11 cellular contexts compared by ENCODE assay signal in the genomic region with DNA sequence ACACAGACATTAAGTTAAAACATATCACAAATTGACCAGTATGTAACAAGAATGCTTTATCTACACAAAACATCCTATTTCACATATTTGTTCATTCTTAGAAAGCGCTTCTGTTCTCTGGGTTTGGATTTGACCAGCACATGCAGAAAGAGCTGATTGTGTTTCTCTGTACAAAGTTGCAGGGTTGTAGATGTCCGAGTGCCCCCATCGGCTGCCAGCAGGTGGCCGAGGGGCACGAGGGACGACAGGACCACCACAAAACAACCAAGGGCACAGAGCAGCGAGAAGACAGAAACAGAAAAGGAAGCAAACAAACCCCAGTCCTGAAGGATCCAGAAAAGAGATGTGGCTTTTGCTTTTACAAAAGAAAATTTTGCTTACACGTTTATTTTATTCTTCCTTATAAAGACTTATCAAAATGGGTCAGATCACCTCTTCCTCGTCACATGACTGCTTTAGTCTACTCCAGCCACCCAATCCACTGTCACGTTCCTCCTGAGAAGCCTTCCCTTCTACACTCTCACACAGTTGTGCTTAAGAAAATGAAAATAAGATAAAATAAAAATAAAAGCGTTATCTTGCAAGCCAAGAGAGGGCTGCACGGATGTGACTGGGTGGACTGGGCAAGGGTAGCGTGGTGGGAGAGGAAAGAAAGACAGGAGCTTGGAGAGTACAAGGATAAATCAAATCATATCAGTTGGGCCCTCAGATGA. TPM values are rescaled to one million over a fixed set of nuclear protein-coding genes. Genes with fewer than 3 reads are reported as not detected.
DNase-seq lines count a peak whose midpoint lies in the region; ATAC-seq and TF ChIP-seq lines count a peak whose summit lies in the region.
"Had no signal": no experiment of that assay in that cellular context is flagged by ENCODE, and none has a peak within 500 bp of the region (broad histone marks: within the 10 kb centered on the region; RNA-seq: fewer than 3 reads in every experiment).

No MANE protein-coding gene starts in this region.

- H3K9me3 ChIP-seq in BE2C: no peaks in the 10 kb centered on the region

- H3K27me3 ChIP-seq in BE2C: peaks cover 81% of the 10 kb centered on the region

- peak overlapping the region; percentile 68 for H3K4me3 ChIP-seq in BE2C (ENCODE audit: low read depth, low read length)

- peak; percentile 47 for TF ChIP-seq CTCF in BE2C (IDR thresholded peaks at IDR 0.05; ENCODE audit: low read depth, low read length)
- no peak for TF ChIP-seq CTCF in GM13977 (IDR thresholded peaks at IDR 0.05; ENCODE audit: extremely low read depth, insufficient read depth, missing control alignments)
- no peak; the same call in 1 of the 2 replicates for TF ChIP-seq CTCF in VCaP (conservative IDR thresholded peaks at IDR 0.05)

- H3K4me1 ChIP-seq in BE2C: peaks cover 3% of the 10 kb centered on the region; the same call in 1 of the 2 replicates

- in situ Hi-C loops in GM13977 (cut with MboI; ENCODE audit: low pct_unique_long_range_greater_than_20kb, low sequenced_read_pairs, unreplicated experiment): loop anchor here (25.0 kb wide), 1 partner anchor 358 kb away; no protein-coding TSS in a partner anchor

- DNase-seq in BE2C (peak; percentile 26), GM13977 (ENCODE audit: low spot score) (peak; percentile 51), left kidney (ENCODE audit: low read depth, low spot score) (peak; percentile 57), cerebellum (ENCODE audit: low spot score) (no peak), SIG-M5 (lab: John Stamatoyannopoulos, UW) (no peak)

- ATAC-seq in GM18511 (IDR thresholded peaks at IDR 0.05; ENCODE audit: unreplicated experiment) (no peak), HG02981 (IDR thresholded peaks at IDR 0.05; ENCODE audit: unreplicated experiment) (no peak)

- H3K36me3 ChIP-seq in BE2C: no peaks in the 10 kb centered on the region

- H3K27ac ChIP-seq in VCaP: peak overlapping the region; percentile 80

RNA-seq across cellular contexts. Expression of a gene that starts 9.5 kb away (rescaled TPM):
- not detected for polyA plus RNA-seq in BE2C (2012; ENCODE audit: insufficient read depth, insufficient read length, low read depth)
- 0.27 TPM for total RNA-seq in cerebellum
- total RNA-seq: G401; T-helper 1 cell treated with Interleukin-12 subunit alpha and Interleukin-12 subunit beta and Interleukin-4 antibody, amounts not matched to agents 30 ng/mL and 1 ng/mL, for 36 hours had no signal
- polyA plus RNA-seq: keratinocyte had no signal

Comparison
In these comparisons a context has a peak if more than half of its experiments do, and no peak if none do; other contexts are left out.
1. DNase-seq: peak in BE2C (single experiment), GM13977 (single experiment) and left kidney (single experiment); none in cerebellum (single experiment) and SIG-M5 (single experiment).